In the genomic region with DNA sequence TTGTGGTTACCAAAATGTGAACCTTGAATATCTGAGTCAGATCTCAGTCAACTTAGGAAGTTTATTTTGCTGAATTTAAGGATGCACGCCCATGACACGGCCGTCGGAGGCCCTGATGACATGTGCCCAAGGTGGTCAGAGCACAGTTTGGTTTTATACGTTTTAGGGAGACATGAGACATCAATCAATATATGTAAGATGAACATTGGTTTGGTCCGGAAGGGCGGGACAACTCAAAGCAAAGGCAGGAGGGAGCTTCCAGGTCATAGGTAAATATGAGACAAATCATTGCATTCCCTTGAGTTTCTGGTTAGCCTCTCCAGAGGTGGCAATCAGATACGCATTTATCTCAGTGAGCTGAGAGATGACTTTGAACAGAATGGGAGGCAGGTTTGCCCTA, we compare ENCODE assay signal across 10 cellular contexts. TPM values are rescaled to one million over a fixed set of nuclear protein-coding genes. Genes with fewer than 3 reads are reported as not detected.
DNase-seq lines count a peak whose midpoint lies in the region; ATAC-seq, FAIRE-seq and TF ChIP-seq lines count a peak whose summit lies in the region.
"Had no signal": no experiment of that assay in that cellular context is flagged by ENCODE, and none has a peak within 500 bp of the region (broad histone marks: within the 10 kb centered on the region; RNA-seq: fewer than 3 reads in every experiment).

No MANE protein-coding gene starts in this region.

- peak overlapping the region; percentile 65 to 98 for H3K4me3 ChIP-seq in kidney (ENCODE audit: low read length in 2 of 2)

- H3K4me1 ChIP-seq in kidney (ENCODE audit: control insufficient read depth in 1 of 2, insufficient read depth in 1 of 2, low read depth in 1 of 2, low read length in 2 of 2) = peaks cover 8 to 12% of the 10 kb centered on the region in 2 donors

- H3K9ac ChIP-seq in kidney (ENCODE audit: low read length in 2 of 2) = peak overlapping the region; percentile 11 to 80

- no peaks in the 10 kb centered on the region for H3K36me3 ChIP-seq in kidney (ENCODE audit: control insufficient read depth in 1 of 2, insufficient read depth in 2 of 2, low read length in 2 of 2)

- intact Hi-C loops in kidney (cut with DNase I) = no loop called here

- no peak for TF ChIP-seq CTCF in kidney (IDR thresholded peaks at IDR 0.05; ENCODE audit: borderline replicate concordance, extremely low read depth, insufficient read depth)

- ATAC-seq in GM19324 (IDR thresholded peaks at IDR 0.05; ENCODE audit: low FRiP score, unreplicated experiment) = no peak
- ATAC-seq in GM19328 (IDR thresholded peaks at IDR 0.05; ENCODE audit: unreplicated experiment) = no peak

- no peak for FAIRE-seq in kidney (lab: Jason Lieb, UNC)
- FAIRE-seq: colon, D721Med had no signal

- no peaks in the 10 kb centered on the region for H3K9me3 ChIP-seq in kidney (ENCODE audit: control insufficient read depth in 1 of 2, low read length in 2 of 2)

- peak; percentile 51 for DNase-seq in activated CD4-positive, alpha-beta T cell treated with anti-CD3 and anti-CD28 coated beads for 48 hours
- no peak for DNase-seq in activated CD4-positive, alpha-beta T cell treated with anti-CD3 and anti-CD28 coated beads for 1 hour
- DNase-seq in activated T-cell treated with anti-CD3 and anti-CD28 coated beads, Interleukin-2, amount 50 U/mL, for 48 hours = peak; percentile 51 to 62
- DNase-seq in kidney (no peak), substantia nigra (lab: John Stamatoyannopoulos, UW) (no peak), pons (ENCODE audit: low spot score) (no peak)

- H3K27ac ChIP-seq in kidney (ENCODE audit: low read depth in 2 of 2, low read length in 2 of 2) (peak overlapping the region in 1 of 2 donors; percentile 95), substantia nigra (ENCODE audit: low read depth, low read length, poor library complexity, severe bottlenecking) (peak overlapping the region; percentile 98)

RNA-seq across cellular contexts. Expression of gene PRMT2, which starts 1.0 kb away (rescaled TPM):
- 100 TPM for total RNA-seq in kidney
- 82.6 TPM for polyA plus RNA-seq in kidney (ENCODE audit: insufficient read depth, low read depth, low replicate concordance)

RNA-seq across cellular contexts. Expression of gene S100B, which starts 29.5 kb away (rescaled TPM):
- total RNA-seq in kidney = 6.9 TPM
- 2.6 TPM for polyA plus RNA-seq in kidney (ENCODE audit: insufficient read depth, low read depth, low replicate concordance)

Comparison
In these comparisons a context has a peak if more than half of its experiments do, and no peak if none do; other contexts are left out.
1. DNase-seq: peak in activated CD4-positive, alpha-beta T cell treated with anti-CD3 and anti-CD28 coated beads for 48 hours (single experiment) and activated T-cell treated with anti-CD3 and anti-CD28 coated beads, Interleukin-2, amount 50 U/mL, for 48 hours (2 of 2); none in activated CD4-positive, alpha-beta T cell treated with anti-CD3 and anti-CD28 coated beads for 1 hour (single experiment), kidney (single experiment), substantia nigra (0 of 49) and pons (single experiment).